1 cellular context compared by ENCODE assay signal in genomic region chr11:125091877-125092664, GRCh38.
TF ChIP-seq lines count a peak whose summit lies in the region.

No MANE protein-coding gene starts in this region.

TF ChIP-seq in GM23338, 12 proteins besides CTCF, POLR2A, EP300 and RAD21:
- no peak for TF ChIP-seq JUNB (IDR thresholded peaks at IDR 0.05; ENCODE audit: unreplicated experiment)
- TF ChIP-seq NANOG (IDR thresholded peaks at IDR 0.05; ENCODE audit: borderline replicate concordance) = no peak
- TF ChIP-seq EZH2 (IDR thresholded peaks at IDR 0.05; ENCODE audit: low read depth, unreplicated experiment) = no peak
- TF ChIP-seq ZNF331 (CRISPR knock-in tag; IDR thresholded peaks at IDR 0.05; ENCODE audit: low read depth) = no peak
- no peak for TF ChIP-seq EZH2phosphoT487 (IDR thresholded peaks at IDR 0.05; ENCODE audit: unreplicated experiment)
- no peak for TF ChIP-seq POLR2AphosphoS5 (IDR thresholded peaks at IDR 0.05; ENCODE audit: low read depth)
- no peak for TF ChIP-seq STAT1 (IDR thresholded peaks at IDR 0.05; ENCODE audit: unreplicated experiment)
- TF ChIP-seq ZNF462 (CRISPR knock-in tag; IDR thresholded peaks at IDR 0.05) = no peak
- TF ChIP-seq ETS1 (IDR thresholded peaks at IDR 0.05) = no peak
- TF ChIP-seq CREB1 (CRISPR knock-in tag; IDR thresholded peaks at IDR 0.05; ENCODE audit: low read depth) = no peak
